ENCODE assay signal across 18 cellular contexts in genomic region chr14:75714993-75715392, GRCh38.
"Had no signal": no experiment of that assay in that cellular context is flagged by ENCODE, and none has a peak within 500 bp of the region (broad histone marks: within the 10 kb centered on the region; RNA-seq: fewer than 3 reads in every experiment).

No MANE protein-coding gene starts in this region.

- H3K27ac Mint-ChIP-seq: activated naive CD8-positive, alpha-beta T cell treated with anti-CD3 and anti-CD28 coated beads for 36 hours; activated T-helper 1 cell treated with anti-CD3 and anti-CD28 coated beads, Interleukin-12 subunit alpha, Interleukin-12 subunit beta, Interleukin-2, Interleukin-4 antibody, amounts not matched to agents 30 ng/mL and 10 ng/mL and 1 ng/mL, durations not matched to agents 14 hours and 24 hours and 36 hours; dendritic cell treated with granulocyte-macrophage colony-stimulating factor and Interleukin-4, amounts not matched to agents 40 ng/mL and 50 ng/mL, for 4 days; memory B cell; natural killer cell treated with Interleukin-12 subunit alpha and Interleukin-12 subunit beta and Interleukin-15 and Interleukin-18, amount 100 ng/mL, for 72 hours; T-helper 2 cell treated with Interferon-gamma antibody and Interleukin-4, amounts not matched to agents 5 μg/mL and 100 μg/mL, for 36 hours had no signal

- H3K4me3 Mint-ChIP-seq: activated naive CD8-positive, alpha-beta T cell treated with anti-CD3 and anti-CD28 coated beads for 36 hours; activated T-helper 1 cell treated with anti-CD3 and anti-CD28 coated beads, Interleukin-12 subunit alpha, Interleukin-12 subunit beta, Interleukin-2, Interleukin-4 antibody, amounts not matched to agents 30 ng/mL and 10 ng/mL and 1 ng/mL, durations not matched to agents 14 hours and 24 hours and 36 hours; dendritic cell treated with granulocyte-macrophage colony-stimulating factor and Interleukin-4, amounts not matched to agents 40 ng/mL and 50 ng/mL, for 4 days; memory B cell; natural killer cell treated with Interleukin-12 subunit alpha and Interleukin-12 subunit beta and Interleukin-15 and Interleukin-18, amount 100 ng/mL, for 72 hours; T-helper 2 cell treated with Interferon-gamma antibody and Interleukin-4, amounts not matched to agents 5 μg/mL and 100 μg/mL, for 36 hours had no signal

- H3K36me3 ChIP-seq: breast epithelium, right lobe of liver, thyroid gland had no signal

- DNase-seq: activated CD4-positive, alpha-beta T cell treated with anti-CD3 and anti-CD28 coated beads, Interleukin-2, amount 50 U/mL, for 1 hour; activated CD8-positive, alpha-beta memory T cell treated with anti-CD3 and anti-CD28 coated beads for 24 hours; activated naive CD8-positive, alpha-beta T cell treated with anti-CD3 and anti-CD28 coated beads for 36 hours; cerebellar nuclear complex; islet precursor cell; nucleus accumbens; psoas muscle; right lobe of liver; spleen; stimulated activated CD4-positive, alpha-beta T cell treated with anti-CD3 and anti-CD28 coated beads, Interleukin-2, amount 100 ng/mL, for 24 hours; SW 1271; thyroid gland had no signal

- H3K36me3 Mint-ChIP-seq: natural killer cell treated with Interleukin-12 subunit alpha and Interleukin-12 subunit beta and Interleukin-15 and Interleukin-18, amount 100 ng/mL, for 72 hours had no signal

- H3K9me3 Mint-ChIP-seq: activated naive CD8-positive, alpha-beta T cell treated with anti-CD3 and anti-CD28 coated beads for 36 hours; activated T-helper 1 cell treated with anti-CD3 and anti-CD28 coated beads, Interleukin-12 subunit alpha, Interleukin-12 subunit beta, Interleukin-2, Interleukin-4 antibody, amounts not matched to agents 30 ng/mL and 10 ng/mL and 1 ng/mL, durations not matched to agents 14 hours and 24 hours and 36 hours; dendritic cell treated with granulocyte-macrophage colony-stimulating factor and Interleukin-4, amounts not matched to agents 40 ng/mL and 50 ng/mL, for 4 days; memory B cell; natural killer cell treated with Interleukin-12 subunit alpha and Interleukin-12 subunit beta and Interleukin-15 and Interleukin-18, amount 100 ng/mL, for 72 hours; T-helper 2 cell treated with Interferon-gamma antibody and Interleukin-4, amounts not matched to agents 5 μg/mL and 100 μg/mL, for 36 hours had no signal

- H3K27ac ChIP-seq: psoas muscle, spleen had no signal

- H3K9me3 ChIP-seq: breast epithelium, psoas muscle, right lobe of liver, spleen, thyroid gland had no signal

- H3K27me3 Mint-ChIP-seq: activated naive CD8-positive, alpha-beta T cell treated with anti-CD3 and anti-CD28 coated beads for 36 hours; dendritic cell treated with granulocyte-macrophage colony-stimulating factor and Interleukin-4, amounts not matched to agents 40 ng/mL and 50 ng/mL, for 4 days; memory B cell; natural killer cell treated with Interleukin-12 subunit alpha and Interleukin-12 subunit beta and Interleukin-15 and Interleukin-18, amount 100 ng/mL, for 72 hours had no signal

- H3K4me3 ChIP-seq: breast epithelium, psoas muscle, right lobe of liver, spleen, thyroid gland had no signal

- H3K27me3 ChIP-seq: breast epithelium, right lobe of liver, spleen, thyroid gland had no signal

- H3K4me1 Mint-ChIP-seq: activated naive CD8-positive, alpha-beta T cell treated with anti-CD3 and anti-CD28 coated beads for 36 hours; memory B cell had no signal
